Comparison of ENCODE assay signal across 28 cellular contexts in the genomic region with DNA sequence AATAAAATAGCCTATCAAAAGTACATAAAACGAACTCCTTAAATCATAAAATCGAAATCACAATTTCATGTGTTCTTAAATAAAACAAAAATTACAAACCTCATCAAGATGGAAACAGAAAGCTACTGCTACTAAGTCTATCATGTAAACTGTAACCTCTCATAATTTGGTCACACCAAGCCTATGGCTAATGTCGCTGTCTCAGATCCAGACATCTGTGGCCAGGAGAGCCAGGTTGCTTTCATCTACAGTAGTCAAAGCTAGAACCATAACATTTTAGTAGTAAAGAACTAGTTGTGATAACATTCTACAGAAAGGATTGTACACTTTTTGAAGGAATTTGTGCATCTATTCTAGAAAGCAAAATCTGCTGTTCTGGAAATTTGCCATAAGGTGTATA.
"Had no signal": no experiment of that assay in that cellular context is flagged by ENCODE, and none has a peak within 500 bp of the region (broad histone marks: within the 10 kb centered on the region; RNA-seq: fewer than 3 reads in every experiment).

No MANE protein-coding gene starts in this region.

- H3K9me3 ChIP-seq: ovary, right atrium auricular region, right lobe of liver, suprapubic skin, tibial artery, upper lobe of right lung had no signal

- H3K27ac Mint-ChIP-seq: immature natural killer cell; mesothelial cell of epicardium; naive B cell; natural killer cell; nephron progenitor cell; neural progenitor cell; progenitor cell of endocrine pancreas; stimulated activated naive CD8-positive, alpha-beta T cell treated with anti-CD3 and anti-CD28 coated beads, Interleukin-15, Interleukin-2, amounts not matched to agents 100 ng/mL and 50 ng/mL, for 24 hours had no signal

- FAIRE-seq: kidney, urothelium cell line had no signal

- H3K36me3 ChIP-seq: left lung, lower lobe of right lung, neural progenitor cell, neutrophil, ovary, right atrium auricular region, right lobe of liver, suprapubic skin, thoracic aorta, tibial artery, upper lobe of right lung had no signal

- H3K4me1 ChIP-seq: left lung, lower lobe of right lung, neural progenitor cell, right atrium auricular region, suprapubic skin, upper lobe of right lung had no signal

- H3K27ac ChIP-seq: left lung, lower lobe of right lung, neural progenitor cell, neutrophil, ovary, right atrium auricular region, right lobe of liver, suprapubic skin, thoracic aorta, tibial artery, upper lobe of right lung had no signal

- H3K27me3 ChIP-seq: left lung, neural progenitor cell, neutrophil, ovary, right atrium auricular region, right lobe of liver, suprapubic skin, tibial artery, upper lobe of right lung had no signal

- H3K9ac ChIP-seq: neural progenitor cell had no signal

- H3K4me3 Mint-ChIP-seq: immature natural killer cell; mesothelial cell of epicardium; naive B cell; natural killer cell; nephron progenitor cell; neural progenitor cell; stimulated activated naive CD8-positive, alpha-beta T cell treated with anti-CD3 and anti-CD28 coated beads, Interleukin-15, Interleukin-2, amounts not matched to agents 100 ng/mL and 50 ng/mL, for 24 hours had no signal

- H3K4me2 ChIP-seq: neural progenitor cell, smooth muscle cell had no signal

- H3K4me1 Mint-ChIP-seq: immature natural killer cell, mesothelial cell of epicardium, natural killer cell, nephron progenitor cell, neural progenitor cell had no signal

- H2AFZ ChIP-seq: neural progenitor cell had no signal

- H3K36me3 Mint-ChIP-seq: immature natural killer cell, mesothelial cell of epicardium, naive B cell, natural killer cell, neural progenitor cell had no signal

- H3K9me3 Mint-ChIP-seq: immature natural killer cell; naive B cell; natural killer cell; nephron progenitor cell; stimulated activated naive CD8-positive, alpha-beta T cell treated with anti-CD3 and anti-CD28 coated beads, Interleukin-15, Interleukin-2, amounts not matched to agents 100 ng/mL and 50 ng/mL, for 24 hours had no signal

- H3K27me3 Mint-ChIP-seq: naive B cell; progenitor cell of endocrine pancreas; stimulated activated naive CD8-positive, alpha-beta T cell treated with anti-CD3 and anti-CD28 coated beads, Interleukin-15, Interleukin-2, amounts not matched to agents 100 ng/mL and 50 ng/mL, for 24 hours had no signal

- H3K4me3 ChIP-seq: left lung, lower lobe of right lung, neural progenitor cell, ovary, right atrium auricular region, right lobe of liver, smooth muscle cell, suprapubic skin, thoracic aorta, tibial artery, upper lobe of right lung had no signal

- DNase-seq: hypothalamus; kidney; left colon; left lung; lower lobe of right lung; natural killer cell; nephron progenitor cell; occipital lobe; ovary; right lobe of liver; stimulated activated CD4-positive, alpha-beta T cell treated with anti-CD3 and anti-CD28 coated beads, Interleukin-1b, Interleukin-23, amount 100 ng/mL, for 48 hours; stimulated activated CD4-positive, alpha-beta T cell treated with anti-CD3 and anti-CD28 coated beads, Interleukin-2, amount 100 ng/mL, for 48 hours; stimulated activated CD4-positive, alpha-beta T cell treated with anti-CD3 and anti-CD28 coated beads, Interleukin-4, amount 100 ng/mL, for 4 hours; stimulated activated CD8-positive, alpha-beta memory T cell treated with anti-CD3 and anti-CD28 coated beads, Interleukin-4, amount 100 ng/mL, for 48 hours; tibial artery; upper lobe of right lung had no signal
